In the genomic region with DNA sequence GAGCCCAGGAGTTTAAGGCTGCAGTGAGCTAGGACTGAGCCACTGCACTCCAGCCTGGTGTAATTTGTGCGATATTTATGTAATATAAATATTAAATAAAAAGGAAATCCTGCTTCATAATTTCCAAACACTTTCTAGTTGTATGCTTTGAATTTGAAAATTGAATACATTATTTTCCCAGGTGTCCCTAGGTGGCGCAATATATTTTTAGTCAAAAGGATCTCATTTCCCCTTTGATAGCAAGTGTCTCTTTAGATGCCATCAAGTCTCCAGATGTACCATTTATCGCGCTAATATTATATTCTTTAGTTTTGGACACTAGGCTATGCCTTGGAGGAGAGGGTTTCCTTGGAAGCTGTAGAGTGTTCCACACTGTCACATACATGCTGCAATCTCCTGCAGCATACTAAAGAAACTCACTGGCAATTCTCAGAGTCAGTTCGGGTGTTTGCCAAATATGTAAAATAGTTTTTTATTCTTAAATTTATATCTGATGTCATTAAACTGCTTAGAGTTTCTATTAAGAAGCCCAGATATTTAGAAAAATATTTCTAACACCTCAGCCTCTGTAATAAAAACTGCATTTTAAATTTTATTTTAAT, we compare ENCODE assay signal across 10 cellular contexts. TPM values are rescaled to one million over a fixed set of nuclear protein-coding genes. Genes with fewer than 3 reads are reported as not detected.
A peak's percentile ranks its signal among the peaks of the same experiment; 100 is the strongest.
DNase-seq lines count a peak whose midpoint lies in the region; ATAC-seq and TF ChIP-seq lines count a peak whose summit lies in the region.
"Had no signal": no experiment of that assay in that cellular context is flagged by ENCODE, and none has a peak within 500 bp of the region (broad histone marks: within the 10 kb centered on the region; RNA-seq: fewer than 3 reads in every experiment).

No MANE protein-coding gene starts in this region.

- TF ChIP-seq CTCF in mammary epithelial cell (conservative IDR thresholded peaks at IDR 0.05 in 1 of 2, IDR thresholded peaks at IDR 0.05 in 1 of 2; ENCODE audit: extremely low read depth in 1 of 2, insufficient read depth in 1 of 2, low read depth in 1 of 2, low read length in 2 of 2) (peak; percentile 54 to 62), neural crest cell (conservative IDR thresholded peaks at IDR 0.05) (peak; percentile 69)

- H4K20me1 ChIP-seq in Karpas-422 (ENCODE audit: insufficient read depth, low read depth, low read length) (no peaks in the 10 kb centered on the region), mammary epithelial cell (ENCODE audit: insufficient read depth, low read length) (no peaks in the 10 kb centered on the region)

- dilution Hi-C loops in mammary epithelial cell (cut with HindIII; ENCODE audit: low sequenced_read_pairs), result no loop called here

- H2AFZ ChIP-seq in Karpas-422 (ENCODE audit: low read length) (peak overlapping the region; percentile 69; the same call in 1 of the 2 replicates), mammary epithelial cell (ENCODE audit: low read depth, low read length) (no peak overlapping the region)

- peak; percentile 7 for DNase-seq in DMS153 treated with DMSO at 0.1 percent for 48 hours (lab: John Stamatoyannopoulos, UW; ENCODE audit: unreplicated experiment)
- DNase-seq in DMS153 (lab: John Stamatoyannopoulos, UW), result no peak
- peak; percentile 66 for DNase-seq in Karpas-422
- DNase-seq in mammary epithelial cell, result no peak
- DNase-seq in neural crest cell (ENCODE audit: low read depth, low spot score), result no peak
- DNase-seq in islet precursor cell, result no peak
- DNase-seq: activated T-cell treated with anti-CD3 and anti-CD28 coated beads for 4 hours had no signal

- H3K4me1 ChIP-seq in Karpas-422 (ENCODE audit: low read length) (peaks cover 10% of the 10 kb centered on the region), mammary epithelial cell (ENCODE audit: insufficient read depth, low read length) (peaks cover 10% of the 10 kb centered on the region)
- H3K4me1 ChIP-seq: tibial nerve had no signal

- H3K4me3 ChIP-seq in Karpas-422 (ENCODE audit: low read length), result no peak overlapping the region
- H3K4me3 ChIP-seq in mammary epithelial cell (replicated peaks in 1 of 3; ENCODE audit: insufficient read depth in 1 of 3, low read depth in 2 of 3, low read length in 3 of 3), result no peak overlapping the region
- H3K4me3 ChIP-seq: tibial nerve had no signal

- H3K4me2 ChIP-seq in Karpas-422 (ENCODE audit: low read depth, low read length, poor library complexity, severe bottlenecking), result peak overlapping the region; percentile 38
- no peak overlapping the region for H3K4me2 ChIP-seq in mammary epithelial cell (ENCODE audit: insufficient read depth, low read depth, low read length)

- ATAC-seq in HG03280 (IDR thresholded peaks at IDR 0.05; ENCODE audit: unreplicated experiment) (no peak), GM18502 (IDR thresholded peaks at IDR 0.05; ENCODE audit: poor library complexity, unreplicated experiment) (no peak)

- no peaks in the 10 kb centered on the region for H3K36me3 Mint-ChIP-seq in neural crest cell (ENCODE audit: low read depth)

- intact Hi-C loops in mammary epithelial cell (cut with micrococcal nuclease), result loop anchor here (2.0 kb wide), 1 partner anchor 63 kb away; no protein-coding TSS in a partner anchor

- H3K27me3 ChIP-seq in Karpas-422 (ENCODE audit: low read length) (no peaks in the 10 kb centered on the region), mammary epithelial cell (ENCODE audit: insufficient read depth, low read length) (no peaks in the 10 kb centered on the region)
- H3K27me3 ChIP-seq: tibial nerve had no signal

- no peaks in the 10 kb centered on the region for H3K9me3 Mint-ChIP-seq in neural crest cell

- no peak overlapping the region for H3K4me3 Mint-ChIP-seq in neural crest cell

- in situ Hi-C loops in mammary epithelial cell (cut with MboI; ENCODE audit: low sequenced_read_pairs in 2 of 2), result no loop called here

- H3K4me1 Mint-ChIP-seq in neural crest cell, result peaks cover 2% of the 10 kb centered on the region

- no peak overlapping the region for H3K27ac Mint-ChIP-seq in neural crest cell (ENCODE audit: unreplicated experiment)

- H3K79me2 ChIP-seq in Karpas-422 (ENCODE audit: low read length), result no peaks in the 10 kb centered on the region
- H3K79me2 ChIP-seq in mammary epithelial cell (ENCODE audit: insufficient read depth, low read length), result no peaks in the 10 kb centered on the region

- H3K36me3 ChIP-seq in Karpas-422 (ENCODE audit: insufficient read depth, low read length) (no peaks in the 10 kb centered on the region), mammary epithelial cell (ENCODE audit: insufficient read depth, low read length) (no peaks in the 10 kb centered on the region)
- H3K36me3 ChIP-seq: tibial nerve had no signal

- CTCF ChIA-PET in mammary epithelial cell (lab: Charles Lee; ENCODE audit: low non-redundant PET), result no interaction called here

- H3K9me3 ChIP-seq in Karpas-422 (ENCODE audit: low read length), result no peaks in the 10 kb centered on the region
- no peaks in the 10 kb centered on the region for H3K9me3 ChIP-seq in mammary epithelial cell (replicated peaks; ENCODE audit: insufficient read depth, low read length)
- H3K9me3 ChIP-seq: tibial nerve had no signal

- H3K9me2 ChIP-seq in Karpas-422 (replicated peaks; ENCODE audit: insufficient read depth, low read length), result peaks cover 5% of the 10 kb centered on the region; the same call in 1 of the 2 replicates

- no peak overlapping the region for H3K9ac ChIP-seq in Karpas-422 (ENCODE audit: low read length)
- no peak overlapping the region for H3K9ac ChIP-seq in mammary epithelial cell (ENCODE audit: insufficient read depth, low read length)

- no TSS peak for BruUV-seq in mammary epithelial cell (replicated peaks; lab: Mats Ljungman, UMichigan)

- 18% methylated on average over 5 of the region's 5 CpGs for WGBS in mammary epithelial cell (ENCODE audit: low coverage, missing lambda C conversion rate)

- H3K27ac ChIP-seq in Karpas-422 (ENCODE audit: low read length), result no peak overlapping the region
- no peak overlapping the region for H3K27ac ChIP-seq in mammary epithelial cell (ENCODE audit: insufficient read depth, low read depth, low read length)
- H3K27ac ChIP-seq: tibial nerve had no signal

- H3K27me3 Mint-ChIP-seq in neural crest cell (ENCODE audit: low read depth), result no peaks in the 10 kb centered on the region

RNA-seq across cellular contexts. Expression of a gene that starts 5.6 kb away (rescaled TPM):
- 7.6 and 20.9 TPM in 2 replicates for total RNA-seq in Karpas-422 (2014; rRNA removed; shearing (Covaris generic); ENCODE audit: low replicate concordance)
- 10 to 100 TPM; 18.7 to 19.7 TPM for total RNA-seq in mammary epithelial cell
- polyA plus RNA-seq in mammary epithelial cell, result 5.3 TPM
- 100 TPM for polyA minus RNA-seq in mammary epithelial cell
- 15.9 and 17.3 TPM in 2 replicates for total RNA-seq in neural crest cell

RNA-seq across cellular contexts. Expression of a gene that starts 7.1 kb away (rescaled TPM):
- total RNA-seq in Karpas-422 (2014; rRNA removed; shearing (Covaris generic); ENCODE audit: low replicate concordance), result 52.6 and 52.8 TPM in 2 replicates
- total RNA-seq in mammary epithelial cell (10 to 100 TPM; 23.2 to 64.9 TPM), neural crest cell (85.8 and 86.0 TPM in 2 replicates)
- 43.9 TPM for polyA plus RNA-seq in mammary epithelial cell
- polyA minus RNA-seq in mammary epithelial cell, result 8.3 TPM

Comparison
In these comparisons a context has a peak if more than half of its experiments do, and no peak if none do; other contexts are left out.
1. DNase-seq: peak in DMS153 treated with DMSO at 0.1 percent for 48 hours (single experiment) and Karpas-422 (single experiment); none in DMS153 (single experiment), mammary epithelial cell (single experiment), neural crest cell (single experiment) and islet precursor cell (single experiment).